7 cellular contexts compared by ENCODE assay signal in the genomic region with DNA sequence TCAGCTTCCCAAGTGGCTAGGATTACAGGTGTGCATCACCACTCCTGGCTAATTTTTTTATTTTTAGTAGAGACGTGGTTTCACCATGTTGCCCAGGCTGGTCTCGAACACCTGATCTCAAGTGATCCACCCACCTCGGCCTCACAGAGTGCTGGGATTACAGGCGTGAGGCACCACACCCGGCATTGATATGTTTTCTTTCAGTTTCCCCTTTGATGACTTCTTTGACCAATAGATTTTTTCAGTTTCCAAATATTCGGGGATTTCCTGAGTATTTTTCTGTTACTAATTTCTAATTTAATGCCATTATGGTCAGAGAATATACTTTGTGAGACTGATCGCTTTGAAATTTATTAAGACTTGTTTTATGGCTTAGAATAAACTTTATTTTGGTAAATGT.
"Had no signal": no experiment of that assay in that cellular context is flagged by ENCODE, and none has a peak within 500 bp of the region (broad histone marks: within the 10 kb centered on the region; RNA-seq: fewer than 3 reads in every experiment).

No MANE protein-coding gene starts in this region.

- H3K4me2 ChIP-seq: GM23338 had no signal

- ATAC-seq: GM23338, K562 had no signal

- DNase-seq: H9, HCEC 1CT, IMR-90, Karpas-422, KG1 had no signal

- H3K4me3 ChIP-seq: GM23338, K562 had no signal

- H2AFZ ChIP-seq: GM23338 had no signal
